Comparison of ENCODE assay signal across 14 cellular contexts in genomic region chr13:44801990-44802389, GRCh38.
DNase-seq lines count a peak whose midpoint lies in the region; ATAC-seq and TF ChIP-seq lines count a peak whose summit lies in the region.
"Had no signal": no experiment of that assay in that cellular context is flagged by ENCODE, and none has a peak within 500 bp of the region (broad histone marks: within the 10 kb centered on the region; RNA-seq: fewer than 3 reads in every experiment).

No MANE protein-coding gene starts in this region.

- DNase-seq in Daoy (ENCODE audit: low read depth) (peak; percentile 72), M059J (ENCODE audit: low read depth) (peak; percentile 79), brain microvascular endothelial cell (peak; percentile 76), lower lobe of right lung (no peak), SJCRH30 (no peak), WERI-Rb-1 (no peak), H7 (no peak)
- DNase-seq: gastrocnemius medialis, mesendoderm, NCI-H1092, right cardiac atrium had no signal

- intact Hi-C loops in lower lobe of right lung (cut with DNase I) = no loop called here

- ATAC-seq in lower lobe of right lung = peak; percentile 53 to 63
- no peak for ATAC-seq in GM21825 (IDR thresholded peaks at IDR 0.05; ENCODE audit: unreplicated experiment)
- ATAC-seq: gastrocnemius medialis, GM23338, right cardiac atrium had no signal

- TF ChIP-seq CTCF in brain microvascular endothelial cell (IDR thresholded peaks at IDR 0.05; ENCODE audit: low read depth, low read length, missing control alignments) (peak; percentile 2), lower lobe of right lung (IDR thresholded peaks at IDR 0.05) (no peak), WERI-Rb-1 (IDR thresholded peaks at IDR 0.05; ENCODE audit: low read depth, low read length) (no peak)

- no peaks in the 10 kb centered on the region for H3K27me3 ChIP-seq in brain microvascular endothelial cell (replicated peaks)
- H3K27me3 ChIP-seq in lower lobe of right lung (ENCODE audit: low read depth) = no peaks in the 10 kb centered on the region
- H3K27me3 ChIP-seq in SJCRH30 = no peaks in the 10 kb centered on the region
- no peaks in the 10 kb centered on the region for H3K27me3 ChIP-seq in WERI-Rb-1 (ENCODE audit: insufficient read depth, low read depth, severe bottlenecking)
- H3K27me3 ChIP-seq in H7 (ENCODE audit: control insufficient read depth, insufficient read depth, low read length) = no peaks in the 10 kb centered on the region
- H3K27me3 ChIP-seq: gastrocnemius medialis had no signal

- H3K27ac ChIP-seq in brain microvascular endothelial cell (no peak overlapping the region), lower lobe of right lung (no peak overlapping the region), SJCRH30 (no peak overlapping the region), WERI-Rb-1 (no peak overlapping the region)
- H3K27ac ChIP-seq: cardiac muscle cell, gastrocnemius medialis had no signal

- H3K9me3 ChIP-seq in lower lobe of right lung (no peaks in the 10 kb centered on the region), SJCRH30 (replicated peaks) (no peaks in the 10 kb centered on the region), WERI-Rb-1 (ENCODE audit: severe bottlenecking) (no peaks in the 10 kb centered on the region)
- H3K9me3 ChIP-seq: gastrocnemius medialis had no signal

- H3K36me3 ChIP-seq in brain microvascular endothelial cell (replicated peaks) (no peaks in the 10 kb centered on the region), lower lobe of right lung (no peaks in the 10 kb centered on the region), SJCRH30 (no peaks in the 10 kb centered on the region), WERI-Rb-1 (no peaks in the 10 kb centered on the region), H7 (replicated peaks; ENCODE audit: control insufficient read depth, insufficient read depth, low read length) (no peaks in the 10 kb centered on the region)
- H3K36me3 ChIP-seq: cardiac muscle cell, gastrocnemius medialis had no signal

- H3K4me3 ChIP-seq in brain microvascular endothelial cell (ENCODE audit: low read depth, low read length) (no peak overlapping the region), lower lobe of right lung (no peak overlapping the region), SJCRH30 (no peak overlapping the region), WERI-Rb-1 (ENCODE audit: low read depth, low read length) (no peak overlapping the region), H7 (ENCODE audit: insufficient read depth, low read depth, low read length) (no peak overlapping the region)
- H3K4me3 ChIP-seq: cardiac muscle cell, gastrocnemius medialis, GM23338 had no signal

- no peaks in the 10 kb centered on the region for H3K4me1 ChIP-seq in lower lobe of right lung
- no peaks in the 10 kb centered on the region for H3K4me1 ChIP-seq in SJCRH30
- H3K4me1 ChIP-seq: gastrocnemius medialis had no signal

- in situ Hi-C loops in brain microvascular endothelial cell (cut with HindIII; ENCODE audit: low pct_ligation_motif_present, low sequenced_read_pairs) = no loop called here

Comparison
In these comparisons a context has a peak if more than half of its experiments do, and no peak if none do; other contexts are left out.
1. DNase-seq: peak in Daoy (single experiment), M059J (single experiment) and brain microvascular endothelial cell (single experiment); none in lower lobe of right lung (single experiment), SJCRH30 (0 of 2), WERI-Rb-1 (single experiment) and H7 (single experiment).